Comparison of ENCODE assay signal across 29 cellular contexts in genomic region chr2:169663247-169663646, GRCh38. TPM values are rescaled to one million over a fixed set of nuclear protein-coding genes. Genes with fewer than 3 reads are reported as not detected.
"Had no signal": no experiment of that assay in that cellular context is flagged by ENCODE, and none has a peak within 500 bp of the region (broad histone marks: within the 10 kb centered on the region; RNA-seq: fewer than 3 reads in every experiment).

No MANE protein-coding gene starts in this region.

- H3K27me3 ChIP-seq: stomach, suprapubic skin, testis, thyroid gland, tibial artery, tibial nerve, transverse colon, upper lobe of left lung, upper lobe of right lung, uterus, vagina had no signal

- H3K4me3 ChIP-seq: stomach, suprapubic skin, testis, thoracic aorta, thyroid gland, tibial artery, tibial nerve, transverse colon, upper lobe of left lung, upper lobe of right lung, uterus, vagina had no signal

- DNase-seq: stimulated activated CD4-positive, alpha-beta T cell treated with anti-CD3 and anti-CD28 coated beads, Interleukin-2, amount 100 ng/mL, for 48 hours; stimulated activated CD4-positive, alpha-beta T cell treated with anti-CD3 and anti-CD28 coated beads, Interleukin-4, amount 100 ng/mL, for 1 hour; stimulated activated CD4-positive, alpha-beta T cell treated with anti-CD3 and anti-CD28 coated beads, Interleukin-4, amount 100 ng/mL, for 24 hours; stimulated activated CD4-positive, alpha-beta T cell treated with anti-CD3 and anti-CD28 coated beads, Interleukin-4, amount 100 ng/mL, for 4 hours; stimulated activated CD8-positive, alpha-beta memory T cell treated with anti-CD3 and anti-CD28 coated beads, Interleukin-4, amount 100 ng/mL, for 48 hours; stimulated activated naive B cell treated with anti-CD40 and anti-IgM and Interleukin-4, amounts not matched to agents 10 μg/mL and 1 μg/mL and 100 μg/mL, for 72 hours; stimulated activated naive CD4-positive, alpha-beta T cell; stimulated activated naive CD4-positive, alpha-beta T cell treated with Interleukin-2 at 50 U/mL for 16 hours; stimulated activated naive CD8-positive, alpha-beta T cell treated with anti-CD3 and anti-CD28 coated beads, Interleukin-15, amount 100 ng/mL, for 72 hours; stimulated activated naive CD8-positive, alpha-beta T cell treated with anti-CD3 and anti-CD28 coated beads, Interleukin-15, Interleukin-2, amounts not matched to agents 100 U/mL and 50 U/mL, for 24 hours; stomach; substantia nigra; testis; thyroid gland; tibial artery; transverse colon; trophoblast cell; upper lobe of left lung; upper lobe of right lung; uterus had no signal

- H3K9me3 ChIP-seq: stomach, suprapubic skin, testis, thoracic aorta, thyroid gland, tibial artery, tibial nerve, transverse colon, upper lobe of left lung, upper lobe of right lung, uterus, vagina had no signal

- FAIRE-seq: urothelium cell line had no signal

- H3K27ac ChIP-seq: stomach, suprapubic skin, testis, thoracic aorta, thyroid gland, tibial artery, tibial nerve, transverse colon, upper lobe of left lung, upper lobe of right lung, uterus, vagina had no signal

- H3K36me3 ChIP-seq: stomach, suprapubic skin, thoracic aorta, thyroid gland, tibial artery, tibial nerve, transverse colon, upper lobe of left lung, upper lobe of right lung, uterus, vagina had no signal

- ATAC-seq: stimulated activated effector memory CD8-positive, alpha-beta T cell treated with anti-CD3 and anti-CD28 coated beads, Interleukin-12 subunit alpha, Interleukin-12 subunit beta, amount 100 ng/mL, for 72 hours; stimulated activated memory B cell treated with anti-CD40 and anti-IgM and Interleukin-4, amounts not matched to agents 10 μg/mL and 1 μg/mL and 100 μg/mL, for 72 hours; stimulated activated naive B cell treated with anti-CD40 and anti-IgM and Interleukin-4, amounts not matched to agents 10 μg/mL and 1 μg/mL and 100 μg/mL, for 72 hours; stimulated activated naive CD8-positive, alpha-beta T cell treated with anti-CD3 and anti-CD28 coated beads, Interleukin-15, amount 100 ng/mL, for 72 hours; stimulated activated naive CD8-positive, alpha-beta T cell treated with anti-CD3 and anti-CD28 coated beads, Interleukin-15, Interleukin-2, amounts not matched to agents 100 U/mL and 50 U/mL, for 24 hours; upper lobe of right lung had no signal

- H3K4me1 ChIP-seq: suprapubic skin, testis, thyroid gland, tibial artery, tibial nerve, transverse colon, upper lobe of right lung, uterus, vagina had no signal

RNA-seq across cellular contexts. Expression of gene CFAP210, which starts 31.0 kb away (rescaled TPM):
- total RNA-seq: subcutaneous adipose tissue, suprapubic skin, thoracic aorta, transverse colon, upper lobe of right lung, urinary bladder had no signal
